16 cellular contexts compared by ENCODE assay signal in the genomic region with DNA sequence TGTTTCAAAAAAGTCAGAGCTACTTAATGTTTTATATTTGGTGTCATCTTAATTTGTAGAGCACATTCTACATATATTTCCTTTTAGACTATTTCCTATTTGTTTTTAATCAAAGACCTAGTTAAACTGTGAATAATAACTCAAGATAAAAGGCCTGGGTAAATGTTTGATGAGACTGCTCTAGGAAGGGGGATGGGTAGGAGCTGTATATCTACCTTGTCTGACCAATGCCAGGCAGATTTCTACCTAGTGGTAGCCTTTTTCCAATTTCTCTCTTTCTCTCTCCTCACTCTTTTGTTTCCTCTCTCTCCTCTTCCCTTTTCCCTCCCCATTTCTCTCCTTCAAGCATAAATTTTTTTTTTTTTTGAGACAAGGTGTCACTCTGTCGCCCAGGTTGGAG. TPM values are rescaled to one million over a fixed set of nuclear protein-coding genes. Genes with fewer than 3 reads are reported as not detected.
DNase-seq lines count a peak whose midpoint lies in the region; ATAC-seq, FAIRE-seq and TF ChIP-seq lines count a peak whose summit lies in the region.
"Had no signal": no experiment of that assay in that cellular context is flagged by ENCODE, and none has a peak within 500 bp of the region (broad histone marks: within the 10 kb centered on the region; RNA-seq: fewer than 3 reads in every experiment).

No MANE protein-coding gene starts in this region.

- DNase-seq in MCF 10A (ENCODE audit: unreplicated experiment), result no peak
- DNase-seq in breast epithelium (ENCODE audit: low spot score in 2 of 2), result no peak
- DNase-seq in left colon, result no peak
- DNase-seq in pancreas, result no peak
- no peak for DNase-seq in GF-D8 (lab: John Stamatoyannopoulos, UW)
- DNase-seq in tibial nerve (ENCODE audit: low spot score in 2 of 2), result no peak
- DNase-seq in globus pallidus (ENCODE audit: low spot score), result no peak
- DNase-seq: C1 segment of cervical spinal cord; CD4-positive, alpha-beta T cell; DND-41; GDM1; HCEC 1CT; HFFc6 had no signal

- CTCF ChIA-PET in MCF 10A (lab: Yijun Ruan, JAX), result interaction anchor here (0.7 to 3.6 kb wide), 7 partner anchors 10 to 331 kb away, joined by 3 to 24 read pairs (median 6); a partner anchor contains a TSS

- TF ChIP-seq POLR2A in breast epithelium (IDR thresholded peaks at IDR 0.05) (no peak), tibial nerve (IDR thresholded peaks at IDR 0.05) (no peak)

- H3K9me3 ChIP-seq in breast epithelium, result no peaks in the 10 kb centered on the region
- no peaks in the 10 kb centered on the region for H3K9me3 ChIP-seq in pancreas
- H3K9me3 ChIP-seq in tibial nerve, result no peaks in the 10 kb centered on the region

- H3K4me3 ChIP-seq in breast epithelium, result no peak overlapping the region
- H3K4me3 ChIP-seq in pancreas, result no peak overlapping the region
- no peak overlapping the region for H3K4me3 ChIP-seq in tibial nerve

- no peaks in the 10 kb centered on the region for H3K36me3 ChIP-seq in breast epithelium
- no peaks in the 10 kb centered on the region for H3K36me3 ChIP-seq in pancreas
- H3K36me3 ChIP-seq in tibial nerve, result no peaks in the 10 kb centered on the region

- FAIRE-seq in pancreas (lab: Jason Lieb, UNC), result no peak
- FAIRE-seq: A204.1 had no signal

- ATAC-seq in left colon, result peak; percentile 41
- peak in 3 of 4 donors; percentile 45 to 72 (median 53) for ATAC-seq in pancreas

- H3K27ac ChIP-seq in breast epithelium (no peak overlapping the region), pancreas (no peak overlapping the region), tibial nerve (no peak overlapping the region)

- TF ChIP-seq CTCF in MCF 10A (IDR thresholded peaks at IDR 0.05; ENCODE audit: unreplicated experiment) (no peak), breast epithelium (IDR thresholded peaks at IDR 0.05) (no peak), pancreas (IDR thresholded peaks at IDR 0.05) (no peak), tibial nerve (IDR thresholded peaks at IDR 0.05) (no peak)

- no TSS peak for BruUV-seq in MCF 10A (replicated peaks; lab: Mats Ljungman, UMichigan)

- H3K9me3 Mint-ChIP-seq in MCF 10A (ENCODE audit: unreplicated experiment), result no peaks in the 10 kb centered on the region
- H3K9me3 Mint-ChIP-seq: CD4-positive, alpha-beta T cell; HFFc6; IgD-negative memory B cell had no signal

- H3K27me3 Mint-ChIP-seq in MCF 10A (ENCODE audit: insufficient read depth, unreplicated experiment), result no peaks in the 10 kb centered on the region
- H3K27me3 Mint-ChIP-seq: B cell; CD4-positive, alpha-beta T cell; IgD-negative memory B cell had no signal

- no peaks in the 10 kb centered on the region for H3K4me1 ChIP-seq in breast epithelium
- peaks cover 0 to 9% (median 0%) of the 10 kb centered on the region in 3 donors for H3K4me1 ChIP-seq in pancreas
- peaks cover 0 to 6% (median 0%) of the 10 kb centered on the region in 4 donors for H3K4me1 ChIP-seq in tibial nerve

- peak overlapping the region; percentile 57 for H3K27ac Mint-ChIP-seq in MCF 10A (ENCODE audit: low read depth, unreplicated experiment)
- H3K27ac Mint-ChIP-seq: B cell; CD4-positive, alpha-beta T cell; HFFc6; IgD-negative memory B cell had no signal

- H3K4me3 Mint-ChIP-seq in MCF 10A (ENCODE audit: unreplicated experiment), result no peak overlapping the region
- H3K4me3 Mint-ChIP-seq: B cell; CD4-positive, alpha-beta T cell; HFFc6; IgD-negative memory B cell had no signal

- WGBS in pancreas, 2 donors, result 38 to 53% methylated on average over 1 of the region's 1 CpG
- WGBS in tibial nerve, 2 donors, result 79 to 86% methylated on average over 1 of the region's 1 CpG

- H3K4me1 Mint-ChIP-seq in MCF 10A (ENCODE audit: insufficient read depth, unreplicated experiment), result peaks cover 29% of the 10 kb centered on the region

- POLR2A ChIA-PET in MCF 10A (lab: Yijun Ruan, JAX), result interaction anchor here (0.7 to 6.8 kb wide), 17 partner anchors 8 to 284 kb away, joined by 3 to 74 read pairs (median 6); a partner anchor contains a TSS

- intact Hi-C loops in MCF 10A (cut with micrococcal nuclease), result no loop called here
- intact Hi-C loops in breast epithelium (cut with DNase I; ENCODE audit: low total_unique reads), result no loop called here
- intact Hi-C loops in left colon (cut with DNase I, micrococcal nuclease), result no loop called here
- intact Hi-C loops in pancreas (cut with DNase I), result no loop called here

- H3K27me3 ChIP-seq in breast epithelium (no peaks in the 10 kb centered on the region), pancreas (no peaks in the 10 kb centered on the region), tibial nerve (no peaks in the 10 kb centered on the region)

- H3K36me3 Mint-ChIP-seq in MCF 10A (ENCODE audit: insufficient read depth, unreplicated experiment), result no peaks in the 10 kb centered on the region

- TF ChIP-seq EP300 in tibial nerve (IDR thresholded peaks at IDR 0.05), result no peak

RNA-seq across cellular contexts. Expression of a gene that starts 32.0 kb away (rescaled TPM):
- 67.4 and 92.0 TPM in 2 replicates for total RNA-seq in MCF 10A (2022)
- total RNA-seq in breast epithelium, result 10 to 100 TPM; 51.0 to 92.9 (median 91.1) TPM
- 100 to 1,000 TPM; 134 to 170 TPM for total RNA-seq in left colon
- 10 to 100 TPM; 23.3 to 53.9 (median 35.2) TPM for total RNA-seq in pancreas
- 10 to 100 TPM; 22.9 to 53.6 TPM for polyA plus RNA-seq in pancreas
- 100 to 1,000 TPM in 1 of 4 donors, 10 to 100 TPM in 3; 41.8 to 125 (median 66.7) TPM for total RNA-seq in tibial nerve
